1 cellular context compared by ENCODE assay signal in genomic region chr4:6577409-6577808, GRCh38.
TF ChIP-seq lines count a peak whose summit lies in the region.

No MANE protein-coding gene starts in this region.

TF ChIP-seq in K562, 482 proteins besides CTCF, POLR2A, EP300 and RAD21 (continued from another document):
- TF ChIP-seq ZBTB12 (CRISPR knock-in tag; IDR thresholded peaks at IDR 0.05) (no peak), RAD51 (IDR thresholded peaks at IDR 0.05; ENCODE audit: borderline replicate concordance, low read depth) (no peak)
TF ChIP-seq in K562: peak in this region for 1.
